Comparison of ENCODE assay signal across 29 cellular contexts in genomic region chr20:53783768-53784167, GRCh38.
"Had no signal": no experiment of that assay in that cellular context is flagged by ENCODE, and none has a peak within 500 bp of the region (broad histone marks: within the 10 kb centered on the region; RNA-seq: fewer than 3 reads in every experiment).

No MANE protein-coding gene starts in this region.

- H3K27me3 ChIP-seq: ascending aorta, breast epithelium, cardiac muscle cell, colonic mucosa, esophagus squamous epithelium, gastroesophageal sphincter, heart right ventricle had no signal

- H3K4me3 Mint-ChIP-seq: activated CD4-positive, alpha-beta memory T cell treated with anti-CD3 and anti-CD28 coated beads, Interleukin-2, amount 10 ng/mL, durations not matched to agents 7 days and 5 days; activated CD4-positive, alpha-beta T cell treated with anti-CD3 and anti-CD28 coated beads for 36 hours; activated CD4-positive, alpha-beta T cell treated with anti-CD3 and anti-CD28 coated beads, Interleukin-2, amount 10 ng/mL, durations not matched to agents 7 days and 5 days; activated naive CD4-positive, alpha-beta T cell treated with anti-CD3 and anti-CD28 coated beads, Interleukin-2, amount 10 ng/mL, durations not matched to agents 7 days and 5 days; activated naive CD8-positive, alpha-beta T cell treated with anti-CD3 and anti-CD28 coated beads, Interleukin-2, amount 10 ng/mL, durations not matched to agents 7 days and 5 days; activated T-cell treated with anti-CD3 and anti-CD28 coated beads, Interleukin-2, amount 50 U/mL, for 24 hours; activated T-cell treated with anti-CD3 and anti-CD28 coated beads, Interleukin-2, amount 50 U/mL, for 72 hours; brain had no signal

- H3K9me3 Mint-ChIP-seq: activated CD4-positive, alpha-beta memory T cell treated with anti-CD3 and anti-CD28 coated beads, Interleukin-2, amount 10 ng/mL, durations not matched to agents 7 days and 5 days; activated CD4-positive, alpha-beta T cell treated with anti-CD3 and anti-CD28 coated beads, Interleukin-2, amount 10 ng/mL, durations not matched to agents 7 days and 5 days; activated naive CD4-positive, alpha-beta T cell treated with anti-CD3 and anti-CD28 coated beads, Interleukin-2, amount 10 ng/mL, durations not matched to agents 7 days and 5 days; activated T-cell treated with anti-CD3 and anti-CD28 coated beads, Interleukin-2, amount 50 U/mL, for 24 hours; activated T-cell treated with anti-CD3 and anti-CD28 coated beads, Interleukin-2, amount 50 U/mL, for 72 hours had no signal

- H3K4me1 ChIP-seq: ascending aorta, breast epithelium, colonic mucosa, gastroesophageal sphincter had no signal

- H3K27ac ChIP-seq: ascending aorta, breast epithelium, cardiac muscle cell, colonic mucosa, epithelial cell of prostate, esophagus squamous epithelium, gastroesophageal sphincter, heart right ventricle had no signal

- DNase-seq: activated CD4-positive, alpha-beta memory T cell treated with anti-CD3 and anti-CD28 coated beads, Interleukin-2, amount 10 ng/mL, durations not matched to agents 7 days and 5 days; activated CD4-positive, alpha-beta T cell treated with anti-CD3 and anti-CD28 coated beads for 36 hours; activated CD4-positive, alpha-beta T cell treated with anti-CD3 and anti-CD28 coated beads, Interleukin-2, amount 10 ng/mL, durations not matched to agents 7 days and 5 days; activated CD4-positive, alpha-beta T cell treated with anti-CD3 and anti-CD28 coated beads, Interleukin-2, amount 50 U/mL, for 4 hours; activated CD4-positive, CD25-positive, alpha-beta regulatory T cell; activated CD4-positive, CD25-positive, alpha-beta regulatory T cell treated with anti-CD3 and anti-CD28 coated beads, Interleukin-2, amount 50 U/mL, for 72 hours; activated CD8-positive, alpha-beta memory T cell treated with anti-CD3 and anti-CD28 coated beads, Interleukin-2, amount 50 U/mL, for 48 hours; activated gamma-delta T cell; activated naive CD4-positive, alpha-beta T cell; activated naive CD4-positive, alpha-beta T cell treated with anti-CD3 and anti-CD28 coated beads, Interleukin-2, amount 10 ng/mL, durations not matched to agents 7 days and 5 days; activated naive CD8-positive, alpha-beta T cell treated with anti-CD3 and anti-CD28 coated beads, Interleukin-2, amount 10 ng/mL, durations not matched to agents 7 days and 5 days; activated T-cell treated with anti-CD3 and anti-CD28 coated beads for 4 hours; activated T-cell treated with anti-CD3 and anti-CD28 coated beads, Interleukin-2, amount 50 U/mL, for 24 hours; activated T-cell treated with anti-CD3 and anti-CD28 coated beads, Interleukin-2, amount 50 U/mL, for 72 hours; central memory CD4-positive, alpha-beta T cell; cerebellar nuclear complex; colonic mucosa; effector CD8-positive, alpha-beta T cell; esophagus squamous epithelium; foreskin melanocyte; heart right ventricle; T-helper 2 cell had no signal

- H3K36me3 ChIP-seq: ascending aorta, breast epithelium, cardiac muscle cell, colonic mucosa, esophagus squamous epithelium, gastroesophageal sphincter, heart right ventricle had no signal

- H3K4me3 ChIP-seq: ascending aorta, breast epithelium, cardiac muscle cell, colonic mucosa, esophagus squamous epithelium, gastroesophageal sphincter, heart right ventricle had no signal

- H3K27me3 Mint-ChIP-seq: activated CD4-positive, alpha-beta memory T cell treated with anti-CD3 and anti-CD28 coated beads, Interleukin-2, amount 10 ng/mL, durations not matched to agents 7 days and 5 days; activated CD4-positive, alpha-beta T cell treated with anti-CD3 and anti-CD28 coated beads for 36 hours; activated CD4-positive, alpha-beta T cell treated with anti-CD3 and anti-CD28 coated beads, Interleukin-2, amount 10 ng/mL, durations not matched to agents 7 days and 5 days; activated naive CD4-positive, alpha-beta T cell treated with anti-CD3 and anti-CD28 coated beads, Interleukin-2, amount 10 ng/mL, durations not matched to agents 7 days and 5 days; activated naive CD8-positive, alpha-beta T cell treated with anti-CD3 and anti-CD28 coated beads, Interleukin-2, amount 10 ng/mL, durations not matched to agents 7 days and 5 days; activated T-cell treated with anti-CD3 and anti-CD28 coated beads, Interleukin-2, amount 50 U/mL, for 24 hours had no signal

- H3K27ac Mint-ChIP-seq: activated CD4-positive, alpha-beta memory T cell treated with anti-CD3 and anti-CD28 coated beads, Interleukin-2, amount 10 ng/mL, durations not matched to agents 7 days and 5 days; activated CD4-positive, alpha-beta T cell treated with anti-CD3 and anti-CD28 coated beads for 36 hours; activated CD4-positive, alpha-beta T cell treated with anti-CD3 and anti-CD28 coated beads, Interleukin-2, amount 10 ng/mL, durations not matched to agents 7 days and 5 days; activated naive CD4-positive, alpha-beta T cell treated with anti-CD3 and anti-CD28 coated beads, Interleukin-2, amount 10 ng/mL, durations not matched to agents 7 days and 5 days; activated naive CD4-positive, alpha-beta T cell treated with anti-CD3 and anti-CD28 coated beads, Interleukin-2, amount 50 U/mL, for 72 hours; activated naive CD8-positive, alpha-beta T cell treated with anti-CD3 and anti-CD28 coated beads, Interleukin-2, amount 10 ng/mL, durations not matched to agents 7 days and 5 days; activated T-cell treated with anti-CD3 and anti-CD28 coated beads, Interleukin-2, amount 50 U/mL, for 24 hours; activated T-cell treated with anti-CD3 and anti-CD28 coated beads, Interleukin-2, amount 50 U/mL, for 72 hours; brain had no signal

- H3K9me3 ChIP-seq: ascending aorta, breast epithelium, colonic mucosa, esophagus squamous epithelium, gastroesophageal sphincter, heart right ventricle had no signal

- ATAC-seq: activated CD4-positive, alpha-beta T cell treated with anti-CD3 and anti-CD28 coated beads for 36 hours; activated naive CD4-positive, alpha-beta T cell treated with anti-CD3 and anti-CD28 coated beads, Interleukin-2, amount 50 U/mL, for 72 hours; activated T-cell treated with anti-CD3 and anti-CD28 coated beads, Interleukin-2, amount 50 U/mL, for 72 hours; gastroesophageal sphincter; heart right ventricle had no signal

- H3K36me3 Mint-ChIP-seq: activated naive CD4-positive, alpha-beta T cell treated with anti-CD3 and anti-CD28 coated beads, Interleukin-2, amount 10 ng/mL, durations not matched to agents 7 days and 5 days; brain had no signal
